Comparison of ENCODE assay signal across 8 cellular contexts in the genomic region with DNA sequence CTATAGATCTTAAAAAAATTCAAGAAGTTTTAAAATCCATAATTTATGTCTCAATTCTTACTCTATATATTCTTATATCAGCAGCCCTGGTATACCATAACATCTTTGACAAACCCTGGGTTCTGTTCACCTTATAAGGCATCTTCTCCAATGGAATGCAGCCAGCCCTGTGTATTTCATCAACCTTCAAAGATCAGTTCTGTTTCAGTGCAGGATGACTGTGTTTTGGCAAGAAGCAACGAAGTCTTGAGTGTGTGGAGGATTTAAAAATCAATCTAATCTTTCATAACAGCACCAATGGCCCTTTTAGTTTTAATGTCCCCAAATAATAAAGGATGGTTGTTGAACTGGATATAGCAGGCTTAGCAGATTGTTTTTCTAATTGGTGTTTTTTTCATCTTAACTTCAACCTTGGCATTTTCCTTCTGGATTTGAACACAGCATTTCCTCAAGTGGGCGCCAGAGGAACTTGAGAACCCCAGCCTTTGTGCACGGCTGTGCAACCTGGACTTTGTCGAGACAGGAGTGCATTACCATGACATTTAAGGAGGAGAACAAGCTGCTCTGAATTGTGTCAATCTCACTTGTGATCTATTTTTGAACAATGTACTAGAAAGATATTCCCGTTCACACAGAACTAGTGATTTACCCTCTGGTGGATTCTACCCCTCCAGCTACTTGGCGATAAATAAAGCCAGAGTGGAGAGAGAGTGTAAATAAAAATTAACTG.
A peak's percentile ranks its signal among the peaks of the same experiment; 100 is the strongest.
DNase-seq lines count a peak whose midpoint lies in the region; ATAC-seq and TF ChIP-seq lines count a peak whose summit lies in the region.

No MANE protein-coding gene starts in this region.

- CTCF ChIA-PET in AG04450 (lab: Charles Lee), result interaction anchor here (0.5 to 1.3 kb wide), 13 partner anchors 9 to 1210 kb away, joined by 3 to 10 read pairs (median 4); no protein-coding TSS in a partner anchor
- CTCF ChIA-PET in HEK293 (lab: Yijun Ruan, JAX), result interaction anchor here (0.6 to 1.1 kb wide), 8 partner anchors 10 to 258 kb away, joined by 3 to 7 read pairs (median 4); no protein-coding TSS in a partner anchor
- CTCF ChIA-PET in CD4-positive, alpha-beta T cell (lab: Charles Lee), result no interaction called here

- H3K36me3 Mint-ChIP-seq in CD4-positive, alpha-beta T cell (ENCODE audit: low read depth), result no peaks in the 10 kb centered on the region

- intact Hi-C loops in CD4-positive, alpha-beta T cell (cut with DNase I, micrococcal nuclease), result no loop called here

- TF ChIP-seq CTCF in AG04450 (IDR thresholded peaks at IDR 0.05; ENCODE audit: low read depth, low read length) (peak; percentile 71), HEK293 (tag by site-specific recombination; IDR thresholded peaks at IDR 0.05) (0 out of 2 replicates have a peak, but pooled peaks have one; percentile 50)
- TF ChIP-seq CTCF in CD4-positive, alpha-beta T cell (IDR thresholded peaks at IDR 0.05), result no peak

- peak overlapping the region; percentile 78 for H3K9ac ChIP-seq in adipocyte (ENCODE audit: low read length)

- no peaks in the 10 kb centered on the region for H3K4me1 ChIP-seq in HEK293 (ENCODE audit: control insufficient read depth, insufficient read depth, low read length)
- H3K4me1 ChIP-seq in adipocyte (ENCODE audit: control insufficient read depth, insufficient read depth, low read length), result peaks cover 35% of the 10 kb centered on the region
- H3K4me1 ChIP-seq in iPS DF 6.9 (ENCODE audit: control insufficient read depth, insufficient read depth, low read length), result no peaks in the 10 kb centered on the region

- no peak overlapping the region for H3K4me3 Mint-ChIP-seq in CD4-positive, alpha-beta T cell

- H3K27ac Mint-ChIP-seq in CD4-positive, alpha-beta T cell, result no peak overlapping the region

- H3K36me3 ChIP-seq in HEK293 (ENCODE audit: control insufficient read depth in 2 of 2, insufficient read depth in 1 of 2, low read length in 2 of 2) (no peaks in the 10 kb centered on the region), adipocyte (ENCODE audit: control insufficient read depth, insufficient read depth, low read length, severe bottlenecking) (no peaks in the 10 kb centered on the region), iPS DF 6.9 (ENCODE audit: control insufficient read depth, insufficient read depth, low read length) (no peaks in the 10 kb centered on the region)

- H3K27ac ChIP-seq in AG04450 (ENCODE audit: low read depth, low read length) (no peak overlapping the region), HEK293 (ENCODE audit: extremely low read depth, low read depth, low read length) (no peak overlapping the region), iPS DF 6.9 (ENCODE audit: low read length) (no peak overlapping the region)
- no peak overlapping the region for H3K27ac ChIP-seq in CD4-positive, alpha-beta T cell (ENCODE audit: low read depth, low read length)

- H3K4me1 Mint-ChIP-seq in CD4-positive, alpha-beta T cell (ENCODE audit: low read depth), result no peaks in the 10 kb centered on the region

- no peak overlapping the region for H3K4me3 ChIP-seq in AG04450 (ENCODE audit: low read depth, low read length)
- H3K4me3 ChIP-seq in HEK293 (ENCODE audit: low read depth, low read length), result no peak overlapping the region
- peak overlapping the region; percentile 17 for H3K4me3 ChIP-seq in adipocyte (ENCODE audit: low read length)
- no peak overlapping the region for H3K4me3 ChIP-seq in iPS DF 6.9 (ENCODE audit: low read length)

- peaks cover 2% of the 10 kb centered on the region for H3K9me3 Mint-ChIP-seq in CD4-positive, alpha-beta T cell

- POLR2A ChIA-PET in AG04450 (lab: Yijun Ruan, JAX) (no interaction called here), HEK293 (lab: Yijun Ruan, JAX) (no interaction called here)
- POLR2A ChIA-PET in CD4-positive, alpha-beta T cell (lab: Charles Lee), result no interaction called here

- no peak for ATAC-seq in CD4-positive, alpha-beta T cell (ENCODE audit: poor library complexity)
- ATAC-seq in HG03139 (IDR thresholded peaks at IDR 0.05; ENCODE audit: unreplicated experiment), result no peak

- H3K27me3 ChIP-seq in AG04450 (ENCODE audit: control insufficient read depth, insufficient read depth, low read length) (no peaks in the 10 kb centered on the region), adipocyte (replicated peaks; ENCODE audit: control insufficient read depth, insufficient read depth, low read length) (no peaks in the 10 kb centered on the region), iPS DF 6.9 (ENCODE audit: control insufficient read depth, insufficient read depth, low read length) (no peaks in the 10 kb centered on the region)
- no peaks in the 10 kb centered on the region for H3K27me3 ChIP-seq in CD4-positive, alpha-beta T cell (ENCODE audit: control insufficient read depth, insufficient read depth, low read length)

- H3K9me3 ChIP-seq in AG04450 (ENCODE audit: control insufficient read depth, insufficient read depth, low read length) (peaks cover 2% of the 10 kb centered on the region; the same call in 1 of the 2 replicates), HEK293 (ENCODE audit: control insufficient read depth, insufficient read depth, low read depth, low read length) (no peaks in the 10 kb centered on the region), adipocyte (ENCODE audit: control insufficient read depth, low read length) (peaks cover 3% of the 10 kb centered on the region), iPS DF 6.9 (ENCODE audit: control insufficient read depth, insufficient read depth, low read length) (no peaks in the 10 kb centered on the region)
- no peaks in the 10 kb centered on the region for H3K9me3 ChIP-seq in CD4-positive, alpha-beta T cell (ENCODE audit: control insufficient read depth, low read length)

- no CpG with 5 or more reads among the region's 6 CpGs for WGBS in iPS DF 6.9 (ENCODE audit: insufficient coverage, insufficient read length)

- no peaks in the 10 kb centered on the region for H3K27me3 Mint-ChIP-seq in CD4-positive, alpha-beta T cell

- peak; percentile 49 for DNase-seq in AG04450 (ENCODE audit: low read depth, low spot score)
- peak; percentile 59 for DNase-seq in adipocyte (ENCODE audit: low read depth)
- peak; percentile 25 for DNase-seq in iPS DF 6.9 (ENCODE audit: low read depth, low spot score)
- DNase-seq in CD4-positive, alpha-beta T cell, result no peak
- no peak for DNase-seq in cerebellar nuclear complex (lab: John Stamatoyannopoulos, UW)
- no peak for DNase-seq in activated gamma-delta T cell (lab: John Stamatoyannopoulos, UW)

TF ChIP-seq in HEK293, 187 proteins besides CTCF, POLR2A, EP300 and RAD21:
- TF ChIP-seq, protein P1, sequence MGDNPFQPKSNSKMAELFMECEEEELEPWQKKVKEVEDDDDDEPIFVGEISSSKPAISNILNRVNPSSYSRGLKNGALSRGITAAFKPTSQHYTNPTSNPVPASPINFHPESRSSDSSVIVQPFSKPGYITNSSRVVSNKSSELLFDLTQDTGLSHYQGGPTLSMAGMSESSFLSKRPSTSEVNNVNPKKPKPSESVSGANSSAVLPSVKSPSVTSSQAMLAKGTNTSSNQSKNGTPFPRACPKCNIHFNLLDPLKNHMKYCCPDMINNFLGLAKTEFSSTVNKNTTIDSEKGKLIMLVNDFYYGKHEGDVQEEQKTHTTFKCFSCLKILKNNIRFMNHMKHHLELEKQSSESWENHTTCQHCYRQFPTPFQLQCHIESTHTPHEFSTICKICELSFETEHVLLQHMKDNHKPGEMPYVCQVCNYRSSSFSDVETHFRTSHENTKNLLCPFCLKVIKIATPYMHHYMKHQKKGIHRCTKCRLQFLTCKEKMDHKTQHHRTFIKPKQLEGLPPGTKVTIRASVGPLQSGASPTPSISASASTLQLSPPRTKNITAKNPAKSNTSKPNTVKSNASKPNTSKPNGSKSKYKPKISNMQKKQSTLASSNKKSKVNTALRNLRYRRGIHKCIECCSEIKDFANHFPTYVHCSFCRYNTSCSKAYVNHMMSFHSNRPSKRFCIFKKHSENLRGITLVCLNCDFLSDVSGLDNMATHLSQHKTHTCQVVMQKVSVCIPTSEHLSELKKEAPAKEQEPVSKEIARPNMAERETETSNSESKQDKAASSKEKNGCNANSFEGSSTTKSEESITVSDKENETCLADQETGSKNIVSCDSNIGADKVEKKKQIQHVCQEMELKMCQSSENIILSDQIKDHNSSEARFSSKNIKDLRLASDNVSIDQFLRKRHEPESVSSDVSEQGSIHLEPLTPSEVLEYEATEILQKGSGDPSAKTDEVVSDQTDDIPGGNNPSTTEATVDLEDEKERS (tag by site-specific recombination; IDR thresholded peaks at IDR 0.05), result no peak
- TF ChIP-seq, protein P2, sequence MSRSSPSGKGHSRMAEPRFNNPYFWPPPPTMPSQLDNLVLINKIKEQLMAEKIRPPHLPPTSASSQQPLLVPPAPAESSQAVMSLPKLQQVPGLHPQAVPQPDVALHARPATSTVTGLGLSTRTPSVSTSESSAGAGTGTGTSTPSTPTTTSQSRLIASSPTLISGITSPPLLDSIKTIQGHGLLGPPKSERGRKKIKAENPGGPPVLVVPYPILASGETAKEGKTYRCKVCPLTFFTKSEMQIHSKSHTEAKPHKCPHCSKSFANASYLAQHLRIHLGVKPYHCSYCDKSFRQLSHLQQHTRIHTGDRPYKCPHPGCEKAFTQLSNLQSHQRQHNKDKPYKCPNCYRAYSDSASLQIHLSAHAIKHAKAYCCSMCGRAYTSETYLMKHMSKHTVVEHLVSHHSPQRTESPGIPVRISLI (tag by site-specific recombination; IDR thresholded peaks at IDR 0.05), result peak; percentile 49; the same call in 1 of the 2 replicates
- TF ChIP-seq ZEB2 (tag by site-specific recombination; IDR thresholded peaks at IDR 0.05) (no peak), ZNF654 (tag by site-specific recombination; IDR thresholded peaks at IDR 0.05; ENCODE audit: low read depth) (peak; percentile 65)
TF ChIP-seq in HEK293: peak in this region for 2.

Comparison
In these comparisons a context has a peak if more than half of its experiments do, and no peak if none do; other contexts are left out.
1. DNase-seq: peak in AG04450 (single experiment), adipocyte (single experiment) and iPS DF 6.9 (single experiment); none in CD4-positive, alpha-beta T cell (0 of 10), cerebellar nuclear complex (0 of 2) and activated gamma-delta T cell (single experiment).